ENCODE assay signal across 8 cellular contexts in the genomic region with DNA sequence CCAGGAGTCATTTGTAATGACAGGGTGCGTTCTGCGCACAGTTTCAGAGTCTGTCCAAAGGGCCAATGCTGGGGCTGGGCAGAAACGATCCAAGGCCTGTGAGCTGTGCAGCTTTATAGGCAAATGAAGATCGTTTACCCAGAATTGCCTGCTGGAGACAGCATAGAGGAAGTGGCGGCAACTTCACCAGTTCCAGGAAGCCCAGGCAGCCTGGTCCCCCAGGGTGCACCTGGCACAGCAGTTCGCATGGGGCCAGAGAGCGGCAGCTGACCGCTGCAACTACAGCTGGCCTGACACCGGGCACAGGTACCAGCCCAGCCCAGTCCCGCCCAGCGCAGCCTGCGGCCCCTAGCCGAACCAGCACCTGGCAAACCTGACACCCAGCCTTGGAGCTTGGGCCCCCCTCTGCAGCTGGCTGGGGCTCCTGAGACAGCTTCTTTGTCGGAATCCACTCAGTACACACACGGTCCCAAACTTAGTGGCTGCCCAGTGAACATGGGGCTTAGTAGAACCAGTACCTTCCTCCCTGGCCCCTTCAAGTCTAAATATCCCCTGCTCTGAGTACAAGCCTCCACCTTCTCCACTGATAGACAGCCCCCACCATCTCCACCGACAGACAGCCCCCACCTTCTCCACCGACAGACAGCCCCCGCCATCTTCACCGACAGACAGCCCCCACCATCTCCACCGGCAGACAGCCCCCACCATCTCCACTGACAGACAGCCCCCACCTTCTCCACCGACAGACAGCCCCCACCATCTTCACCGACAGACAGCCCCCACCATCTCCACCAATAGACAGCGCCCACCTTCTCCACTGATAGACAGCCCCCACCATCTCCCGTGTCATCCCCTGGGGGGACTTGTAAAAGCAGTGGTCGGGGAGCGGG.
A peak's percentile ranks its signal among the peaks of the same experiment; 100 is the strongest.
DNase-seq lines count a peak whose midpoint lies in the region; ATAC-seq, FAIRE-seq and TF ChIP-seq lines count a peak whose summit lies in the region.
"Not testable (repeated sequence)": the region's sequence is repeated elsewhere in the genome, so short reads cannot be mapped to it uniquely, and the experiment has no call there.

No MANE protein-coding gene starts in this region.

- not testable (repeated sequence) for H3K9me3 ChIP-seq in CD8-positive, alpha-beta T cell (ENCODE audit: low read length); HepG2 (ENCODE audit: low read length)

- peak overlapping the region; percentile 93 for H3K27ac Mint-ChIP-seq in CD8-positive, alpha-beta T cell
- peak overlapping the region; percentile 99 for H3K27ac Mint-ChIP-seq in activated naive CD4-positive, alpha-beta T cell treated with anti-CD3 and anti-CD28 coated beads, Interleukin-2, amount 50 U/mL, for 72 hours

- H4K20me1 ChIP-seq in HepG2 (ENCODE audit: insufficient read depth, low read length) = not testable (repeated sequence)

- not testable (repeated sequence) for TF ChIP-seq POLR2A in HepG2 (IDR thresholded peaks at IDR 0.05; ENCODE audit: insufficient read depth in 1 of 2, low read depth in 2 of 2, low read length in 2 of 2)

- peak overlapping the region; percentile 77 for H3K4me3 Mint-ChIP-seq in CD8-positive, alpha-beta T cell

- H3K4me1 Mint-ChIP-seq in CD8-positive, alpha-beta T cell (ENCODE audit: low read depth) = peaks cover 50% of the 10 kb centered on the region

- WGBS in HepG2 (ENCODE audit: low lambda C conversion rate) = 80% methylated on average over 26 of the region's 26 CpGs

- POLR2A ChIA-PET in CD8-positive, alpha-beta T cell (lab: Charles Lee); HepG2 (lab: Yijun Ruan, JAX): not testable (repeated sequence)

- CTCF ChIA-PET in CD8-positive, alpha-beta T cell (lab: Charles Lee); HepG2 (lab: Yijun Ruan, JAX; ENCODE audit: low intra/inter-chr PET ratio, low total read pairs): not testable (repeated sequence)

- intact Hi-C loops in CD8-positive, alpha-beta T cell (cut with DNase I, micrococcal nuclease); HepG2 (cut with micrococcal nuclease; ENCODE audit: unreplicated experiment): not testable (repeated sequence)

- not testable (repeated sequence) for H3K9ac ChIP-seq in HepG2 (ENCODE audit: insufficient read depth, low read depth, low read length)

- H3K27me3 ChIP-seq in CD8-positive, alpha-beta T cell (ENCODE audit: insufficient read depth, low read length); HepG2 (ENCODE audit: control insufficient read depth in 1 of 2, insufficient read depth in 2 of 2, low read length in 2 of 2): not testable (repeated sequence)

- peak in 6 of 7 experiments; percentile 28 to 79 (median 50) for DNase-seq in CD8-positive, alpha-beta T cell
- DNase-seq in NOMO-1 (lab: John Stamatoyannopoulos, UW; ENCODE audit: unreplicated experiment in 2 of 2) = peak; percentile 60 to 71
- peak; percentile 37 to 46 for DNase-seq in activated CD4-positive, alpha-beta T cell treated with anti-CD3 and anti-CD28 coated beads for 4 hours
- DNase-seq in activated naive CD4-positive, alpha-beta T cell treated with anti-CD3 and anti-CD28 coated beads, Interleukin-2, amount 50 U/mL, for 72 hours (ENCODE audit: low spot score in 2 of 2) = peak; percentile 51 to 72
- not testable (repeated sequence) for DNase-seq in HepG2 (ENCODE audit: low spot score)
- DNase-seq in stimulated activated CD4-positive, alpha-beta T cell treated with anti-CD3 and anti-CD28 coated beads, Interleukin-4, amount 100 ng/mL, for 24 hours = peak; percentile 39

- not testable (repeated sequence) for H3K9me3 Mint-ChIP-seq in CD8-positive, alpha-beta T cell; activated naive CD4-positive, alpha-beta T cell treated with anti-CD3 and anti-CD28 coated beads, Interleukin-2, amount 50 U/mL, for 72 hours

- H3K79me2 ChIP-seq in HepG2 (ENCODE audit: insufficient read depth, low read length) = not testable (repeated sequence)

- peak overlapping the region; percentile 48 for H3K27ac ChIP-seq in CD8-positive, alpha-beta T cell (ENCODE audit: low read depth, low read length)
- H3K27ac ChIP-seq in HepG2 (ENCODE audit: extremely low read length, insufficient read depth, low read length) = not testable (repeated sequence)

- in situ Hi-C loops in HepG2 (cut with HindIII; ENCODE audit: extremely low pct_ligation_motif_present, low pct_unique_long_range_greater_than_20kb) = not testable (repeated sequence)

- TF ChIP-seq CTCF in CD8-positive, alpha-beta T cell (IDR thresholded peaks at IDR 0.05); HepG2 (CRISPR knock-in tag; IDR thresholded peaks at IDR 0.05): not testable (repeated sequence)

- H3K36me3 Mint-ChIP-seq in CD8-positive, alpha-beta T cell; activated naive CD4-positive, alpha-beta T cell treated with anti-CD3 and anti-CD28 coated beads, Interleukin-2, amount 50 U/mL, for 72 hours: not testable (repeated sequence)

- H2AFZ ChIP-seq in HepG2 (ENCODE audit: low read length) = not testable (repeated sequence)

- peak; percentile 30 for ATAC-seq in CD8-positive, alpha-beta T cell
- peak; percentile 32 for ATAC-seq in GM19023 (IDR thresholded peaks at IDR 0.05; ENCODE audit: unreplicated experiment)
- peak; percentile 50 for ATAC-seq in HG03280 (IDR thresholded peaks at IDR 0.05; ENCODE audit: unreplicated experiment)
- ATAC-seq in activated naive CD4-positive, alpha-beta T cell treated with anti-CD3 and anti-CD28 coated beads, Interleukin-2, amount 50 U/mL, for 72 hours = peak; percentile 41 to 42
- not testable (repeated sequence) for ATAC-seq in HepG2

- peak overlapping the region; percentile 52 for H3K4me3 ChIP-seq in CD8-positive, alpha-beta T cell (ENCODE audit: low read depth, low read length)
- not testable (repeated sequence) for H3K4me3 ChIP-seq in HepG2 (replicated peaks in 1 of 3; ENCODE audit: insufficient read depth in 1 of 3, low read depth in 2 of 3, low read length in 3 of 3)

- not testable (repeated sequence) for TF ChIP-seq EP300 in HepG2 (IDR thresholded peaks at IDR 0.05; ENCODE audit: low read depth in 2 of 2, low read length in 2 of 2); HepG2 (CRISPR knock-in tag; IDR thresholded peaks at IDR 0.05; ENCODE audit: borderline replicate concordance)

- not testable (repeated sequence) for H3K27me3 Mint-ChIP-seq in CD8-positive, alpha-beta T cell (ENCODE audit: low read depth)

- not testable (repeated sequence) for TF ChIP-seq RAD21 in HepG2 (CRISPR knock-in tag; IDR thresholded peaks at IDR 0.05)

- peak overlapping the region; percentile 45; the same call in 1 of the 2 replicates for H3K4me2 ChIP-seq in HepG2 (ENCODE audit: low read depth, low read length)

- H3K36me3 ChIP-seq in CD8-positive, alpha-beta T cell (ENCODE audit: insufficient read depth, low read length); HepG2 (replicated peaks in 1 of 2; ENCODE audit: control insufficient read depth in 1 of 2, insufficient read depth in 2 of 2, low read length in 2 of 2): not testable (repeated sequence)

- FAIRE-seq in HepG2 (lab: Jason Lieb, UNC) = not testable (repeated sequence)

- H3K4me1 ChIP-seq in CD8-positive, alpha-beta T cell (ENCODE audit: insufficient read depth, low read length) = peaks cover 19% of the 10 kb centered on the region
- H3K4me1 ChIP-seq in HepG2 (ENCODE audit: insufficient read depth, low read length) = peaks cover 94% of the 10 kb centered on the region

- not testable (repeated sequence) for BruUV-seq in HepG2 (replicated peaks; lab: Mats Ljungman, UMichigan)

TF ChIP-seq in HepG2, 621 proteins besides CTCF, POLR2A, EP300 and RAD21 (continues in another document):
- TF ChIP-seq RXRA (CRISPR knock-in tag; IDR thresholded peaks at IDR 0.05) (peak; percentile 28; the same call in 1 of the 2 replicates), ZBTB38 (CRISPR knock-in tag; IDR thresholded peaks at IDR 0.05) (peak; percentile 96), HOXA3 (CRISPR knock-in tag; IDR thresholded peaks at IDR 0.05) (0 out of 2 replicates have a peak, but pooled peaks have one; percentile 17)
- TF ChIP-seq, protein P1, sequence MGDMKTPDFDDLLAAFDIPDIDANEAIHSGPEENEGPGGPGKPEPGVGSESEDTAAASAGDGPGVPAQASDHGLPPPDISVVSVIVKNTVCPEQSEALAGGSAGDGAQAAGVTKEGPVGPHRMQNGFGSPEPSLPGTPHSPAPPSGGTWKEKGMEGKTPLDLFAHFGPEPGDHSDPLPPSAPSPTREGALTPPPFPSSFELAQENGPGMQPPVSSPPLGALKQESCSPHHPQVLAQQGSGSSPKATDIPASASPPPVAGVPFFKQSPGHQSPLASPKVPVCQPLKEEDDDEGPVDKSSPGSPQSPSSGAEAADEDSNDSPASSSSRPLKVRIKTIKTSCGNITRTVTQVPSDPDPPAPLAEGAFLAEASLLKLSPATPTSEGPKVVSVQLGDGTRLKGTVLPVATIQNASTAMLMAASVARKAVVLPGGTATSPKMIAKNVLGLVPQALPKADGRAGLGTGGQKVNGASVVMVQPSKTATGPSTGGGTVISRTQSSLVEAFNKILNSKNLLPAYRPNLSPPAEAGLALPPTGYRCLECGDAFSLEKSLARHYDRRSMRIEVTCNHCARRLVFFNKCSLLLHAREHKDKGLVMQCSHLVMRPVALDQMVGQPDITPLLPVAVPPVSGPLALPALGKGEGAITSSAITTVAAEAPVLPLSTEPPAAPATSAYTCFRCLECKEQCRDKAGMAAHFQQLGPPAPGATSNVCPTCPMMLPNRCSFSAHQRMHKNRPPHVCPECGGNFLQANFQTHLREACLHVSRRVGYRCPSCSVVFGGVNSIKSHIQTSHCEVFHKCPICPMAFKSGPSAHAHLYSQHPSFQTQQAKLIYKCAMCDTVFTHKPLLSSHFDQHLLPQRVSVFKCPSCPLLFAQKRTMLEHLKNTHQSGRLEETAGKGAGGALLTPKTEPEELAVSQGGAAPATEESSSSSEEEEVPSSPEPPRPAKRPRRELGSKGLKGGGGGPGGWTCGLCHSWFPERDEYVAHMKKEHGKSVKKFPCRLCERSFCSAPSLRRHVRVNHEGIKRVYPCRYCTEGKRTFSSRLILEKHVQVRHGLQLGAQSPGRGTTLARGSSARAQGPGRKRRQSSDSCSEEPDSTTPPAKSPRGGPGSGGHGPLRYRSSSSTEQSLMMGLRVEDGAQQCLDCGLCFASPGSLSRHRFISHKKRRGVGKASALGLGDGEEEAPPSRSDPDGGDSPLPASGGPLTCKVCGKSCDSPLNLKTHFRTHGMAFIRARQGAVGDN (CRISPR knock-in tag; IDR thresholded peaks at IDR 0.05) = peak; percentile 56
